Comparison of ENCODE assay signal across 27 cellular contexts in the genomic region with DNA sequence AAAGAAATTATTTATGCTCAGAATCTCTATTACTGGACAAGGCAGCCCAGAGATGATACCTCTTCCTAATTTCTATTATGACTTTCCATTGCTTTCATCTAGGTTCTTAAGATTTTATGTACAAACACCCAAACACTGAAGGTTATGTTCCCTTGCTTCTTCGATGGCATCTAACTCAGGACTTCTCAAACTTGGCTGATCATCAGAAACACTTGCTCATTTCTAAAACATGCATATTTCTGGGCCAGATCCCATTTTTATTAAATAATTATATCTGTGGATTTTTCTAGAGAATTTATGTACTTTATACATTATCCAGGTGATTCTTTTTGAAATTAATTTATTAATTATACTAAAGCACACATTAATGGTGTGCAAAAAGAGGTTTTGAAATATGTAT.
"Had no signal": no experiment of that assay in that cellular context is flagged by ENCODE, and none has a peak within 500 bp of the region (broad histone marks: within the 10 kb centered on the region; RNA-seq: fewer than 3 reads in every experiment).

No MANE protein-coding gene starts in this region.

- H2AFZ ChIP-seq: hepatocyte had no signal

- H3K4me1 Mint-ChIP-seq: stimulated activated effector memory CD8-positive, alpha-beta T cell treated with anti-CD3 and anti-CD28 coated beads, Interleukin-12 subunit alpha, Interleukin-12 subunit beta, amount 100 ng/mL, for 72 hours had no signal

- H3K27ac ChIP-seq: hepatocyte, lower lobe of right lung, pancreas, prostate gland, spleen, suprapubic skin, thoracic aorta, tibial artery had no signal

- H3K4me3 Mint-ChIP-seq: naive thymus-derived CD8-positive, alpha-beta T cell; stimulated activated effector memory CD8-positive, alpha-beta T cell treated with anti-CD3 and anti-CD28 coated beads, Interleukin-12 subunit alpha, Interleukin-12 subunit beta, amount 100 ng/mL, for 72 hours; stimulated activated naive CD8-positive, alpha-beta T cell treated with anti-CD3 and anti-CD28 coated beads, Interleukin-15, Interleukin-2, amounts not matched to agents 100 ng/mL and 50 ng/mL, for 24 hours; type B pancreatic cell had no signal

- H3K79me2 ChIP-seq: hepatocyte had no signal

- H3K36me3 Mint-ChIP-seq: naive thymus-derived CD8-positive, alpha-beta T cell; stimulated activated effector memory CD8-positive, alpha-beta T cell treated with anti-CD3 and anti-CD28 coated beads, Interleukin-12 subunit alpha, Interleukin-12 subunit beta, amount 100 ng/mL, for 72 hours had no signal

- H3K4me1 ChIP-seq: lower lobe of right lung, pancreas, prostate gland, spleen, suprapubic skin, uterus had no signal

- H3K9me3 ChIP-seq: lower lobe of right lung, pancreas, prostate gland, thoracic aorta, tibial artery, uterus had no signal

- H3K27ac Mint-ChIP-seq: naive thymus-derived CD8-positive, alpha-beta T cell; stimulated activated naive CD8-positive, alpha-beta T cell treated with anti-CD3 and anti-CD28 coated beads, Interleukin-15, Interleukin-2, amounts not matched to agents 100 ng/mL and 50 ng/mL, for 24 hours; type B pancreatic cell had no signal

- DNase-seq: kidney glomerular epithelial cell; left cardiac atrium; lower lobe of right lung; mammary epithelial cell; mesenchymal stem cell; naive thymus-derived CD8-positive, alpha-beta T cell; nucleus accumbens; pancreas; posterior cingulate gyrus; retina; right cardiac atrium; small intestine; spleen; stimulated activated CD4-positive, alpha-beta T cell treated with anti-CD3 and anti-CD28 coated beads, Interleukin-4, amount 100 ng/mL, for 24 hours; stimulated activated naive CD4-positive, alpha-beta T cell; tibial artery; uterus had no signal

- H3K27me3 ChIP-seq: hepatocyte, pancreas, spleen, suprapubic skin, tibial artery, uterus had no signal

- H3K36me3 ChIP-seq: lower lobe of right lung, pancreas, prostate gland, spleen, suprapubic skin, thoracic aorta, tibial artery, uterus had no signal

- H3K27me3 Mint-ChIP-seq: type B pancreatic cell had no signal

- H3K4me3 ChIP-seq: hepatocyte, lower lobe of right lung, pancreas, prostate gland, spleen, suprapubic skin, thoracic aorta, tibial artery, uterus had no signal

- FAIRE-seq: keratinocyte, pancreas, small intestine had no signal

- ATAC-seq: left cardiac atrium; left lobe of liver; lower lobe of right lung; naive thymus-derived CD8-positive, alpha-beta T cell; pancreas; right cardiac atrium; sciatic nerve; stimulated activated effector memory CD8-positive, alpha-beta T cell treated with anti-CD3 and anti-CD28 coated beads, Interleukin-12 subunit alpha, Interleukin-12 subunit beta, amount 100 ng/mL, for 72 hours had no signal

- H3K4me2 ChIP-seq: hepatocyte had no signal
